In the genomic region with DNA sequence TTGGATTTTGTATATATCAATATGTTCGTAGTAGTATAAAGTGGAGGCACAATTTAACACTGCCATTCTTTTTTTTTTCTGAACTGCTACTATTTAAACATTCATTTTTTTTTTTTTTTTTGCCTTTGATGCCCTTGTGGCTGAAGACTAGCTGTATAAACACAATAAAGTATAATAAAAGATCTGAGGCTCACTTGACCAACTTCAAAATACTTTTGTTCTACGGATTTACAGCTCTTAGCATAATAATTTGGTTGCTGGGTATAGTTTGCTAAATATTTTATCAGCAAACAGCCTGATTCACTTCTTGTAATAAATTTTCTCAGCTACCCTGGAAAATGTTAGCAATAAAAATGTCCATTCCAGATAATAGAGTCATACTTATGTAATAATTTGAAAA, we compare ENCODE assay signal across 24 cellular contexts.
DNase-seq lines count a peak whose midpoint lies in the region; ATAC-seq, FAIRE-seq and TF ChIP-seq lines count a peak whose summit lies in the region.
"Had no signal": no experiment of that assay in that cellular context is flagged by ENCODE, and none has a peak within 500 bp of the region (broad histone marks: within the 10 kb centered on the region; RNA-seq: fewer than 3 reads in every experiment).

No MANE protein-coding gene starts in this region.

- H3K27me3 ChIP-seq in hepatocyte: no peaks in the 10 kb centered on the region
- no peaks in the 10 kb centered on the region for H3K27me3 ChIP-seq in testis
- H3K27me3 ChIP-seq: BLaER1 treated with 17β-estradiol and CSF1 and Interleukin-3, amounts not matched to agents 10 nM and 100 nM had no signal

- peak; percentile 100 for FAIRE-seq in endometrium (lab: Jason Lieb, UNC)
- FAIRE-seq: A549, D721Med, G401.6, GM12891, GM19239 had no signal

- no peak for TF ChIP-seq POLR2A in testis (IDR thresholded peaks at IDR 0.05)

- H3K4me3 ChIP-seq in hepatocyte (no peak overlapping the region), mucosa of descending colon (no peak overlapping the region), testis (no peak overlapping the region)
- H3K4me3 ChIP-seq: A549; BLaER1 treated with 17β-estradiol and CSF1 and Interleukin-3, amounts not matched to agents 10 nM and 100 nM had no signal

- intact Hi-C loops in mucosa of descending colon (cut with DNase I, micrococcal nuclease) (no loop called here), testis (cut with DNase I; ENCODE audit: low total_unique reads) (no loop called here)

- TF ChIP-seq CTCF in hepatocyte (IDR thresholded peaks at IDR 0.05; ENCODE audit: poor library complexity) (no peak), mucosa of descending colon (IDR thresholded peaks at IDR 0.05) (no peak), HFFc6 (IDR thresholded peaks at IDR 0.05) (no peak), testis (IDR thresholded peaks at IDR 0.05) (no peak)

- peak; percentile 24 for ATAC-seq in mucosa of descending colon
- ATAC-seq in HG03520 (IDR thresholded peaks at IDR 0.05; ENCODE audit: unreplicated experiment): no peak
- ATAC-seq: A549; CD8-positive, alpha-beta T cell had no signal

- H3K27ac Mint-ChIP-seq in HFFc6: no peak overlapping the region
- H3K27ac Mint-ChIP-seq: B cell; CD4-positive, alpha-beta T cell; CD8-positive, alpha-beta T cell had no signal

- no peaks in the 10 kb centered on the region for H3K9me3 Mint-ChIP-seq in HFFc6
- H3K9me3 Mint-ChIP-seq: CD4-positive, alpha-beta T cell; CD8-positive, alpha-beta T cell had no signal

- H3K4me1 Mint-ChIP-seq in HFFc6 (ENCODE audit: low read depth): peaks cover 14% of the 10 kb centered on the region
- H3K4me1 Mint-ChIP-seq: B cell had no signal

- no peaks in the 10 kb centered on the region for H3K36me3 ChIP-seq in hepatocyte (replicated peaks; ENCODE audit: insufficient read depth, low read depth)
- H3K36me3 ChIP-seq in mucosa of descending colon (ENCODE audit: low read depth): no peaks in the 10 kb centered on the region
- H3K36me3 ChIP-seq in testis (ENCODE audit: low read depth, missing control alignments): no peaks in the 10 kb centered on the region
- H3K36me3 ChIP-seq: BLaER1 treated with 17β-estradiol and CSF1 and Interleukin-3, amounts not matched to agents 10 nM and 100 nM had no signal

- H4K20me1 ChIP-seq in hepatocyte (ENCODE audit: insufficient read depth, poor library complexity, severe bottlenecking): no peaks in the 10 kb centered on the region
- H4K20me1 ChIP-seq: BLaER1 treated with 17β-estradiol and CSF1 and Interleukin-3, amounts not matched to agents 10 nM and 100 nM had no signal

- H3K9me3 ChIP-seq in hepatocyte (ENCODE audit: low read depth) (no peaks in the 10 kb centered on the region), mucosa of descending colon (no peaks in the 10 kb centered on the region), testis (no peaks in the 10 kb centered on the region)
- H3K9me3 ChIP-seq: A549, Caco-2 had no signal

- H3K9me2 ChIP-seq in hepatocyte (replicated peaks; ENCODE audit: insufficient read depth): no peaks in the 10 kb centered on the region

- H2AFZ ChIP-seq in hepatocyte: no peak overlapping the region

- H3K4me3 Mint-ChIP-seq in HFFc6: no peak overlapping the region
- H3K4me3 Mint-ChIP-seq: B cell; CD4-positive, alpha-beta T cell; CD8-positive, alpha-beta T cell had no signal

- peaks cover 4% of the 10 kb centered on the region; the same call in 1 of the 2 replicates for H3K27me3 Mint-ChIP-seq in HFFc6 (ENCODE audit: insufficient read depth)
- H3K27me3 Mint-ChIP-seq: B cell; CD4-positive, alpha-beta T cell had no signal

- 32% methylated on average over 2 of the region's 2 CpGs for WGBS in hepatocyte (ENCODE audit: low lambda C conversion rate, missing lambda C conversion rate)
- 49 to 72% methylated on average over 2 of the region's 2 CpGs for WGBS in testis, 2 donors

- H3K36me3 Mint-ChIP-seq in HFFc6 (ENCODE audit: low read depth): no peaks in the 10 kb centered on the region
- H3K36me3 Mint-ChIP-seq: CD8-positive, alpha-beta T cell had no signal

- peak; percentile 24 for DNase-seq in LoVo (ENCODE audit: low spot score)
- DNase-seq in hepatocyte (ENCODE audit: low spot score): no peak
- no peak for DNase-seq in mucosa of descending colon
- no peak for DNase-seq in HFFc6
- DNase-seq in testis: no peak
- DNase-seq in NCI-H1436 (lab: John Stamatoyannopoulos, UW): no peak
- DNase-seq: AML-193; Caco-2; Calu3; CD4-positive, alpha-beta T cell; CD8-positive, alpha-beta T cell; DMS79 treated with DMSO at 0.1 percent for 48 hours; GF-D8 had no signal

- no peaks in the 10 kb centered on the region for H3K79me2 ChIP-seq in hepatocyte

- H3K4me1 ChIP-seq in hepatocyte (ENCODE audit: insufficient read depth) (no peaks in the 10 kb centered on the region), mucosa of descending colon (ENCODE audit: low read depth) (no peaks in the 10 kb centered on the region), testis (no peaks in the 10 kb centered on the region)
- H3K4me1 ChIP-seq: A549; BLaER1 treated with 17β-estradiol and CSF1 and Interleukin-3, amounts not matched to agents 10 nM and 100 nM; Caco-2 had no signal

- H3K4me2 ChIP-seq in hepatocyte: peak overlapping the region; percentile 4
- H3K4me2 ChIP-seq: A549; BLaER1 treated with 17β-estradiol and CSF1 and Interleukin-3, amounts not matched to agents 10 nM and 100 nM had no signal

- H3K27ac ChIP-seq in hepatocyte: no peak overlapping the region
- no peak overlapping the region for H3K27ac ChIP-seq in testis
- H3K27ac ChIP-seq: 22Rv1; A549; BLaER1 treated with 17β-estradiol and CSF1 and Interleukin-3, amounts not matched to agents 10 nM and 100 nM; C4-2B had no signal
